16 cellular contexts compared by ENCODE assay signal in the genomic region with DNA sequence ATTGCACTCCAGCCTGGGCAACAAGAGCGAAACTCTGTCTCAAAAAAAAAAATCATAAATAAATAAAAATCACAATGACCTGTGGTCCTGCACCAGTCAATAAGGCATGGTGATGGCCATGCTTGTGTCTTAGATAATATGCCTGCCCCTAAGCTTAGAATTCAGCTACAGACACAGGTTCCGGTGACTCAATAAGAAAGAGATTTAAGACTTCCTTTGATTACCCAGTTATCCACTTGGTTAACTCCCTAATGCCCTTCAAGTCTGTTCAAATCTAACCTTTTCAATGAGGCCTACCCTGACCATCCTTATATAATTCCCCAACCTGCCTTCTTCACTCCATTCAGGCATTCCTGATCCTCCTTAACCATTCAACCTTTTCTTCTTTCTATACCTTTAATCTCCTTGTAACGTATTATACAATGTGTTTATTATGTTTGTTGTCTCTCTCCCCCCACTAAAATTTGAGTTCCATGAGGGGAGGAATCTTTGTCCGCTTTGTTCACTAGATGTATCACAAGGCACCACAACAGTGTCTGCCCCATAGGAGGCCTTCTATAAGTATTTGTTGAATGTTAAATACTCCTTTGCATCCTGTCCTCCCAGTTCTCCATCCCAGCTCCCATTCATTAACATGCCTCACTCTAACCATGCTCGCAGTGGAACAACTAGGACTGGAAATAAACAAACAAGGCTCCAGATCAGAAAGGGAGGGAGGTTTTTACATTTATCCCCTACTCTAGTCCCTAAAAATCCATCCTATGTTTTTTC. TPM values are rescaled to one million over a fixed set of nuclear protein-coding genes. Genes with fewer than 3 reads are reported as not detected.
DNase-seq lines count a peak whose midpoint lies in the region; ATAC-seq, FAIRE-seq and TF ChIP-seq lines count a peak whose summit lies in the region.
"Had no signal": no experiment of that assay in that cellular context is flagged by ENCODE, and none has a peak within 500 bp of the region (broad histone marks: within the 10 kb centered on the region; RNA-seq: fewer than 3 reads in every experiment).

No MANE protein-coding gene starts in this region.

- H3K27me3 ChIP-seq in brain microvascular endothelial cell (replicated peaks) (no peaks in the 10 kb centered on the region), trophoblast cell (ENCODE audit: insufficient read depth, low read length) (no peaks in the 10 kb centered on the region)
- H3K27me3 ChIP-seq: left lung had no signal

- no peak overlapping the region for H3K18ac ChIP-seq in trophoblast cell (ENCODE audit: low read length)

- POLR2A ChIA-PET in activated CD4-positive, alpha-beta T cell treated with anti-CD3 and anti-CD28 coated beads for 36 hours (lab: Charles Lee): interaction anchor here (0.5 to 1.5 kb wide), 2 partner anchors 179 to 239 kb away, joined by 4 to 5 read pairs; no protein-coding TSS in a partner anchor

- 100% methylated on average over 1 of the region's 5 CpGs for WGBS in trophoblast cell (ENCODE audit: extremely low coverage, insufficient coverage, insufficient read length)

- H4K12ac ChIP-seq in trophoblast cell (ENCODE audit: low read depth, low read length): no peak overlapping the region

- no peaks in the 10 kb centered on the region for H3K9me3 ChIP-seq in trophoblast cell (ENCODE audit: insufficient read depth, low read depth, low read length)
- H3K9me3 ChIP-seq: left lung had no signal

- DNase-seq in activated CD4-positive, alpha-beta T cell treated with anti-CD3 and anti-CD28 coated beads for 36 hours: no peak
- DNase-seq in activated CD4-positive, alpha-beta T cell treated with anti-CD3 and anti-CD28 coated beads, Interleukin-2, amount 50 U/mL, for 4 hours: no peak
- DNase-seq in HTR-8/SVneo (ENCODE audit: insufficient read length, low spot score) (no peak), brain microvascular endothelial cell (no peak), trophoblast cell (no peak), T1000 (lab: John Stamatoyannopoulos, UW) (no peak), ACHN (no peak)
- no peak for DNase-seq in stimulated activated CD4-positive, alpha-beta T cell treated with anti-CD3 and anti-CD28 coated beads, Interleukin-4, amount 100 ng/mL, for 4 hours
- DNase-seq: 8988T; COR-L47; effector CD4-positive, alpha-beta T cell; Karpas-422; left lung; NCI-H146 had no signal

- peak overlapping the region; percentile 83 for H3K4ac ChIP-seq in trophoblast cell (ENCODE audit: low read depth, low read length)

- TF ChIP-seq CTCF in brain microvascular endothelial cell (IDR thresholded peaks at IDR 0.05; ENCODE audit: low read depth, low read length, missing control alignments): no peak

- no peak overlapping the region for H2BK12ac ChIP-seq in trophoblast cell (ENCODE audit: low read length)

- H3K27ac ChIP-seq in brain microvascular endothelial cell (peak overlapping the region; percentile 99), trophoblast cell (ENCODE audit: low read depth, low read length) (no peak overlapping the region)
- H3K27ac ChIP-seq: VCaP had no signal

- no peak overlapping the region for H2BK120ac ChIP-seq in trophoblast cell (ENCODE audit: insufficient read depth, low read length, poor library complexity)

- H2AK5ac ChIP-seq in trophoblast cell (ENCODE audit: low read length): no peak overlapping the region

- peaks cover 0 to 2% of the 10 kb centered on the region in 2 experiments for H3K4me1 ChIP-seq in trophoblast cell (ENCODE audit: control insufficient read depth in 1 of 2, insufficient read depth in 2 of 2, low read length in 2 of 2)

- H4K91ac ChIP-seq in trophoblast cell (ENCODE audit: low read depth, low read length): no peak overlapping the region

- H3K9ac ChIP-seq in trophoblast cell (ENCODE audit: low read length): no peak overlapping the region

- in situ Hi-C loops in brain microvascular endothelial cell (cut with HindIII; ENCODE audit: low pct_ligation_motif_present, low sequenced_read_pairs) (no loop called here), ACHN (cut with HindIII; ENCODE audit: low pct_ligation_motif_present, low pct_unique_long_range_greater_than_20kb, low sequenced_read_pairs) (no loop called here)

- no peak overlapping the region for H3K23ac ChIP-seq in trophoblast cell (ENCODE audit: low read length)

- no peak overlapping the region for H2BK5ac ChIP-seq in trophoblast cell (ENCODE audit: low read depth, low read length, poor library complexity)

- H3K27me3 Mint-ChIP-seq in activated CD4-positive, alpha-beta T cell treated with anti-CD3 and anti-CD28 coated beads for 36 hours: no peaks in the 10 kb centered on the region

- peaks cover 6% of the 10 kb centered on the region for H3K79me2 ChIP-seq in trophoblast cell (ENCODE audit: control insufficient read depth, insufficient read depth, low read length, poor library complexity)

- H3K79me1 ChIP-seq in trophoblast cell (ENCODE audit: low read length): no peaks in the 10 kb centered on the region

- H3K27ac Mint-ChIP-seq in activated CD4-positive, alpha-beta T cell treated with anti-CD3 and anti-CD28 coated beads for 36 hours: peak overlapping the region; percentile 79

- intact Hi-C loops in activated CD4-positive, alpha-beta T cell treated with anti-CD3 and anti-CD28 coated beads for 36 hours (cut with DNase I, micrococcal nuclease): loop anchor here (2.0 to 5.0 kb wide), 6 partner anchors 161 to 1324 kb away; partner anchors contain the start of genes SOS2 (in 2 of the 2), MGAT2 (in 1 of the 2) and RPL36AL (in 1 of the 2)

- no peak overlapping the region for H4K8ac ChIP-seq in trophoblast cell (ENCODE audit: low read depth, low read length)

- H3K36me3 Mint-ChIP-seq in activated CD4-positive, alpha-beta T cell treated with anti-CD3 and anti-CD28 coated beads for 36 hours (ENCODE audit: low read depth): peaks cover 14% of the 10 kb centered on the region

- H3K4me3 ChIP-seq in brain microvascular endothelial cell (ENCODE audit: low read depth, low read length): no peak overlapping the region
- H3K4me3 ChIP-seq in trophoblast cell (ENCODE audit: low read depth, low read length): no peak overlapping the region
- H3K4me3 ChIP-seq: left lung had no signal

- CTCF ChIA-PET in activated CD4-positive, alpha-beta T cell treated with anti-CD3 and anti-CD28 coated beads for 36 hours (lab: Charles Lee): interaction anchor here (0.6 to 4.1 kb wide), 8 partner anchors 8 to 699 kb away, joined by 3 to 18 read pairs (median 4); partner anchors contain the start of genes DMAC2L, L2HGDH and MAP4K5

- H3K4me3 Mint-ChIP-seq in activated CD4-positive, alpha-beta T cell treated with anti-CD3 and anti-CD28 coated beads for 36 hours: peak overlapping the region; percentile 23

- no peaks in the 10 kb centered on the region for H3K9me3 Mint-ChIP-seq in activated CD4-positive, alpha-beta T cell treated with anti-CD3 and anti-CD28 coated beads for 36 hours (ENCODE audit: low read depth)

- H2AFZ ChIP-seq in trophoblast cell (ENCODE audit: insufficient read depth, low read length, poor library complexity): no peak overlapping the region

- peak; percentile 46 for FAIRE-seq in HTR-8/SVneo (lab: Jason Lieb, UNC)
- FAIRE-seq: H54 had no signal

- peaks cover 60% of the 10 kb centered on the region for H3K4me1 Mint-ChIP-seq in activated CD4-positive, alpha-beta T cell treated with anti-CD3 and anti-CD28 coated beads for 36 hours

- no peak overlapping the region for H3K14ac ChIP-seq in trophoblast cell (ENCODE audit: low read length)

- no peak for ATAC-seq in activated CD4-positive, alpha-beta T cell treated with anti-CD3 and anti-CD28 coated beads for 36 hours
- ATAC-seq: left lung had no signal

- H3K4me2 ChIP-seq in trophoblast cell (ENCODE audit: low read length): no peak overlapping the region

- peaks cover 4% of the 10 kb centered on the region for H3K36me3 ChIP-seq in brain microvascular endothelial cell (replicated peaks)
- peaks cover 2% of the 10 kb centered on the region in 2 experiments for H3K36me3 ChIP-seq in trophoblast cell (ENCODE audit: control insufficient read depth in 1 of 2, insufficient read depth in 2 of 2, low read length in 2 of 2)
- H3K36me3 ChIP-seq: left lung had no signal

RNA-seq across cellular contexts. Expression of gene MAP4K5, which starts 8.9 kb away (rescaled TPM):
- total RNA-seq in activated CD4-positive, alpha-beta T cell treated with anti-CD3 and anti-CD28 coated beads for 36 hours: 10 to 100 TPM; 19.1 to 31.2 TPM
- polyA plus RNA-seq in trophoblast cell (2013): 33.2 and 35.4 TPM in 2 replicates

RNA-seq across cellular contexts. Expression of gene ATL1, which starts 36.5 kb away (rescaled TPM):
- under 1 TPM; 0.82 to 0.91 TPM for total RNA-seq in activated CD4-positive, alpha-beta T cell treated with anti-CD3 and anti-CD28 coated beads for 36 hours
- 0.93 and 1.1 TPM in 2 replicates for polyA plus RNA-seq in trophoblast cell (2013)
